8 cellular contexts compared by ENCODE assay signal in genomic region chr13:54484166-54484565, GRCh38.
"Had no signal": no experiment of that assay in that cellular context is flagged by ENCODE, and none has a peak within 500 bp of the region (broad histone marks: within the 10 kb centered on the region; RNA-seq: fewer than 3 reads in every experiment).

No MANE protein-coding gene starts in this region.

- H3K4me3 ChIP-seq: GM12878 had no signal

- DNase-seq: GDM1, GF-D8 had no signal

- FAIRE-seq: G401.6, GM12878, GM12891, GM12892, GM18507, GM19239 had no signal
